7 cellular contexts compared by ENCODE assay signal in the genomic region with DNA sequence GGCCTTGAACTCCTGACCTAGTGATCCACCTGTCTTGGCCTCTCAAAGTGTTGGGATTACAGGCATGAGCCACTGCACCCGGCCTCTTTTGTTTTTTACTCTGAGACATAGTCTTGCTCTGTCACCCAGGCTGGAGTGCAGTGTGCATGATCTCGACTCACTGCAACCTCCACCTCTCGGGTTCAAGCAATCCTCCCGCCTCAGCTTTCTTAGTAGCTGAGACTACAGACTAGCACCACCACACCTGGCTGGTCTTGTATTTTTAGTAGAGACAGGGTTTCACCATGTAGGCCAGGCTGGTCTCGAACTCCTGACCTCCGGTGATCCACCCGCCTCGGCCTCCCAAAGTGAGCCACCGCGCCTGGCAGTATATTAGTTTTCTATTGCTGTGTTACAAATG. TPM values are rescaled to one million over a fixed set of nuclear protein-coding genes. Genes with fewer than 3 reads are reported as not detected.
DNase-seq lines count a peak whose midpoint lies in the region; ATAC-seq and TF ChIP-seq lines count a peak whose summit lies in the region.
"Not testable (repeated sequence)": the region's sequence is repeated elsewhere in the genome, so short reads cannot be mapped to it uniquely, and the experiment has no call there.

No MANE protein-coding gene starts in this region.

- not testable (repeated sequence) for H3K9me3 Mint-ChIP-seq in CD8-positive, alpha-beta memory T cell; activated CD4-positive, alpha-beta T cell treated with anti-CD3 and anti-CD28 coated beads for 36 hours (ENCODE audit: low read depth); activated T-cell treated with anti-CD3 and anti-CD28 coated beads, Interleukin-2, amount 50 U/mL, for 24 hours; activated naive CD4-positive, alpha-beta T cell treated with anti-CD3 and anti-CD28 coated beads, Interleukin-2, amount 50 U/mL, for 72 hours; effector memory CD8-positive, alpha-beta T cell; natural killer cell

- H4K20me1 ChIP-seq in BLaER1 treated with 17β-estradiol and CSF1 and Interleukin-3, amounts not matched to agents 10 nM and 100 nM = not testable (repeated sequence)

- H3K27me3 ChIP-seq in BLaER1 treated with 17β-estradiol and CSF1 and Interleukin-3, amounts not matched to agents 10 nM and 100 nM; CD8-positive, alpha-beta memory T cell (ENCODE audit: insufficient read depth, low read length, poor library complexity, severe bottlenecking): not testable (repeated sequence)

- H3K36me3 ChIP-seq in BLaER1 treated with 17β-estradiol and CSF1 and Interleukin-3, amounts not matched to agents 10 nM and 100 nM = peaks cover 0 to 37% (median 10%) of the 10 kb centered on the region in 11 experiments; a peak in 10 of 22 replicates
- H3K36me3 ChIP-seq in CD8-positive, alpha-beta memory T cell (ENCODE audit: insufficient read depth, low read length) = not testable (repeated sequence)

- not testable (repeated sequence) for ATAC-seq in activated CD4-positive, alpha-beta T cell treated with anti-CD3 and anti-CD28 coated beads for 36 hours; activated naive CD4-positive, alpha-beta T cell treated with anti-CD3 and anti-CD28 coated beads, Interleukin-2, amount 50 U/mL, for 72 hours; effector memory CD8-positive, alpha-beta T cell (replicated peaks); natural killer cell

- not testable (repeated sequence) for H3K4me3 ChIP-seq in BLaER1 treated with 17β-estradiol and CSF1 and Interleukin-3, amounts not matched to agents 10 nM and 100 nM; CD8-positive, alpha-beta memory T cell (ENCODE audit: low read length)

- POLR2A ChIA-PET in CD8-positive, alpha-beta memory T cell (lab: Charles Lee) = interaction anchor here (0.5 to 2.5 kb wide), 7 partner anchors 11 to 99 kb away, joined by 3 to 17 read pairs (median 3); no protein-coding TSS in a partner anchor
- POLR2A ChIA-PET in activated CD4-positive, alpha-beta T cell treated with anti-CD3 and anti-CD28 coated beads for 36 hours (lab: Charles Lee) = not testable (repeated sequence)

- peaks cover 45 to 77% (median 58%) of the 10 kb centered on the region in 10 experiments for H3K4me1 ChIP-seq in BLaER1 treated with 17β-estradiol and CSF1 and Interleukin-3, amounts not matched to agents 10 nM and 100 nM
- peaks cover 68% of the 10 kb centered on the region for H3K4me1 ChIP-seq in CD8-positive, alpha-beta memory T cell (ENCODE audit: insufficient read depth, low read length)

- H3K4me2 ChIP-seq in BLaER1 treated with 17β-estradiol and CSF1 and Interleukin-3, amounts not matched to agents 10 nM and 100 nM = peak overlapping the region in 10 of 11 experiments; percentile 30 to 84 (median 60); a peak in 18 of 22 replicates

- H3K4me1 Mint-ChIP-seq in CD8-positive, alpha-beta memory T cell = peaks cover 73 to 94% (median 81%) of the 10 kb centered on the region in 3 donors
- H3K4me1 Mint-ChIP-seq in activated CD4-positive, alpha-beta T cell treated with anti-CD3 and anti-CD28 coated beads for 36 hours = peaks cover 79% of the 10 kb centered on the region
- peaks cover 80% of the 10 kb centered on the region for H3K4me1 Mint-ChIP-seq in activated T-cell treated with anti-CD3 and anti-CD28 coated beads, Interleukin-2, amount 50 U/mL, for 24 hours (ENCODE audit: low read depth)
- H3K4me1 Mint-ChIP-seq in effector memory CD8-positive, alpha-beta T cell (ENCODE audit: low read depth in 2 of 2) = peaks cover 46 to 73% of the 10 kb centered on the region in 2 donors
- peaks cover 69 to 71% of the 10 kb centered on the region in 2 donors for H3K4me1 Mint-ChIP-seq in natural killer cell

- H3K27me3 Mint-ChIP-seq in CD8-positive, alpha-beta memory T cell; activated CD4-positive, alpha-beta T cell treated with anti-CD3 and anti-CD28 coated beads for 36 hours; activated T-cell treated with anti-CD3 and anti-CD28 coated beads, Interleukin-2, amount 50 U/mL, for 24 hours; effector memory CD8-positive, alpha-beta T cell; natural killer cell (ENCODE audit: low read depth in 2 of 2): not testable (repeated sequence)

- not testable (repeated sequence) for DNase-seq in CD8-positive, alpha-beta memory T cell; activated naive CD4-positive, alpha-beta T cell treated with anti-CD3 and anti-CD28 coated beads, Interleukin-2, amount 50 U/mL, for 72 hours (ENCODE audit: low spot score in 2 of 2); effector memory CD8-positive, alpha-beta T cell; natural killer cell
- DNase-seq in activated CD4-positive, alpha-beta T cell treated with anti-CD3 and anti-CD28 coated beads for 36 hours = peak; percentile 39
- peak; percentile 26 for DNase-seq in activated T-cell treated with anti-CD3 and anti-CD28 coated beads, Interleukin-2, amount 50 U/mL, for 24 hours

- peak overlapping the region; percentile 89 to 99 (median 94) for H3K27ac Mint-ChIP-seq in CD8-positive, alpha-beta memory T cell
- H3K27ac Mint-ChIP-seq in activated CD4-positive, alpha-beta T cell treated with anti-CD3 and anti-CD28 coated beads for 36 hours = peak overlapping the region; percentile 75
- peak overlapping the region; percentile 77 for H3K27ac Mint-ChIP-seq in activated T-cell treated with anti-CD3 and anti-CD28 coated beads, Interleukin-2, amount 50 U/mL, for 24 hours
- peak overlapping the region; percentile 41 to 77 for H3K27ac Mint-ChIP-seq in activated naive CD4-positive, alpha-beta T cell treated with anti-CD3 and anti-CD28 coated beads, Interleukin-2, amount 50 U/mL, for 72 hours
- peak overlapping the region; percentile 92 to 97 for H3K27ac Mint-ChIP-seq in effector memory CD8-positive, alpha-beta T cell
- H3K27ac Mint-ChIP-seq in natural killer cell = peak overlapping the region; percentile 96 to 99

- not testable (repeated sequence) for TF ChIP-seq CTCF in natural killer cell (IDR thresholded peaks at IDR 0.05)

- H3K9me3 ChIP-seq in BLaER1 treated with 17β-estradiol and CSF1 and Interleukin-3, amounts not matched to agents 10 nM and 100 nM (replicated peaks in 1 of 11) = peaks cover 0 to 13% (median 9%) of the 10 kb centered on the region in 11 experiments; a peak in 15 of 22 replicates
- H3K9me3 ChIP-seq in CD8-positive, alpha-beta memory T cell (ENCODE audit: low read length) = not testable (repeated sequence)

- H3K9ac ChIP-seq in BLaER1 treated with 17β-estradiol and CSF1 and Interleukin-3, amounts not matched to agents 10 nM and 100 nM = not testable (repeated sequence)

- peak overlapping the region in 1 of 7 donors; percentile 9 for H3K4me3 Mint-ChIP-seq in CD8-positive, alpha-beta memory T cell
- not testable (repeated sequence) for H3K4me3 Mint-ChIP-seq in activated CD4-positive, alpha-beta T cell treated with anti-CD3 and anti-CD28 coated beads for 36 hours; activated T-cell treated with anti-CD3 and anti-CD28 coated beads, Interleukin-2, amount 50 U/mL, for 24 hours; natural killer cell
- H3K4me3 Mint-ChIP-seq in effector memory CD8-positive, alpha-beta T cell = peak overlapping the region in 1 of 2 donors; percentile 26

- CTCF ChIA-PET in CD8-positive, alpha-beta memory T cell (lab: Charles Lee) = interaction anchor here (0.8 to 5.5 kb wide), 8 partner anchors 8 to 96 kb away, joined by 3 to 81 read pairs (median 10); partner anchors contain the start of gene PITPNC1
- CTCF ChIA-PET in activated CD4-positive, alpha-beta T cell treated with anti-CD3 and anti-CD28 coated beads for 36 hours (lab: Charles Lee) = interaction anchor here (0.6 to 9.6 kb wide), 13 partner anchors 11 to 436 kb away, joined by 3 to 107 read pairs (median 5); partner anchors contain the start of gene PITPNC1

- intact Hi-C loops in activated CD4-positive, alpha-beta T cell treated with anti-CD3 and anti-CD28 coated beads for 36 hours (cut with DNase I, micrococcal nuclease); natural killer cell (cut with micrococcal nuclease): not testable (repeated sequence)

- peak overlapping the region in 2 of 11 experiments; percentile 10 to 42; a peak in 1 of 22 replicates for H3K27ac ChIP-seq in BLaER1 treated with 17β-estradiol and CSF1 and Interleukin-3, amounts not matched to agents 10 nM and 100 nM
- H3K27ac ChIP-seq in CD8-positive, alpha-beta memory T cell (ENCODE audit: low read depth, low read length) = not testable (repeated sequence)

- peaks cover 7 to 37% (median 9%) of the 10 kb centered on the region in 3 donors for H3K36me3 Mint-ChIP-seq in CD8-positive, alpha-beta memory T cell
- H3K36me3 Mint-ChIP-seq in activated CD4-positive, alpha-beta T cell treated with anti-CD3 and anti-CD28 coated beads for 36 hours (ENCODE audit: low read depth) = peaks cover 27% of the 10 kb centered on the region
- H3K36me3 Mint-ChIP-seq in activated T-cell treated with anti-CD3 and anti-CD28 coated beads, Interleukin-2, amount 50 U/mL, for 24 hours (ENCODE audit: low read depth) = peaks cover 26% of the 10 kb centered on the region
- peaks cover 0 to 20% of the 10 kb centered on the region in 2 donors for H3K36me3 Mint-ChIP-seq in activated naive CD4-positive, alpha-beta T cell treated with anti-CD3 and anti-CD28 coated beads, Interleukin-2, amount 50 U/mL, for 72 hours
- H3K36me3 Mint-ChIP-seq in effector memory CD8-positive, alpha-beta T cell (ENCODE audit: insufficient read depth) = peaks cover 31% of the 10 kb centered on the region
- H3K36me3 Mint-ChIP-seq in natural killer cell = not testable (repeated sequence)

RNA-seq across cellular contexts. Expression of gene PITPNC1, which starts 11.5 kb away (rescaled TPM):
- total RNA-seq in CD8-positive, alpha-beta memory T cell = 10 to 100 TPM; 43.1 to 45.1 TPM
- polyA plus RNA-seq in CD8-positive, alpha-beta memory T cell = 163 TPM
- total RNA-seq in activated CD4-positive, alpha-beta T cell treated with anti-CD3 and anti-CD28 coated beads for 36 hours = 10 to 100 TPM; 41.6 to 56.3 TPM
- 10 to 100 TPM; 56.8 to 65.3 TPM for total RNA-seq in activated naive CD4-positive, alpha-beta T cell treated with anti-CD3 and anti-CD28 coated beads, Interleukin-2, amount 50 U/mL, for 72 hours
- total RNA-seq in natural killer cell = 100 to 1,000 TPM; 150 to 185 (median 169) TPM

RNA-seq across cellular contexts. Expression of gene PSMD12, which starts 22.2 kb away (rescaled TPM):
- 10 to 100 TPM; 91.1 to 94.2 TPM for total RNA-seq in CD8-positive, alpha-beta memory T cell
- polyA plus RNA-seq in CD8-positive, alpha-beta memory T cell = 40.2 TPM
- total RNA-seq in activated CD4-positive, alpha-beta T cell treated with anti-CD3 and anti-CD28 coated beads for 36 hours = 100 to 1,000 TPM; 100 to 101 TPM
- total RNA-seq in activated naive CD4-positive, alpha-beta T cell treated with anti-CD3 and anti-CD28 coated beads, Interleukin-2, amount 50 U/mL, for 72 hours = 10 to 100 TPM; 79.7 to 92.9 TPM
- total RNA-seq in natural killer cell = 10 to 100 TPM; 57.4 to 58.2 (median 58.0) TPM
